ENCODE assay signal across 23 cellular contexts in genomic region chr2:61770746-61771145, GRCh38.
DNase-seq lines count a peak whose midpoint lies in the region; ATAC-seq, FAIRE-seq and TF ChIP-seq lines count a peak whose summit lies in the region.
"Had no signal": no experiment of that assay in that cellular context is flagged by ENCODE, and none has a peak within 500 bp of the region (broad histone marks: within the 10 kb centered on the region; RNA-seq: fewer than 3 reads in every experiment).

No MANE protein-coding gene starts in this region.

- H3K27me3 ChIP-seq in HCT116 (ENCODE audit: insufficient read depth, low read length), result no peaks in the 10 kb centered on the region
- no peaks in the 10 kb centered on the region for H3K27me3 ChIP-seq in astrocyte (ENCODE audit: insufficient read depth, low read length)
- H3K27me3 ChIP-seq: pancreas, transverse colon had no signal

- H3K36me3 ChIP-seq in HCT116 (ENCODE audit: control insufficient read depth in 1 of 2, insufficient read depth in 2 of 2, low read length in 2 of 2) (no peaks in the 10 kb centered on the region), astrocyte (ENCODE audit: insufficient read depth, low read length) (no peaks in the 10 kb centered on the region), OCI-LY7 (ENCODE audit: insufficient read depth, low read length) (no peaks in the 10 kb centered on the region)
- H3K36me3 ChIP-seq: pancreas, transverse colon had no signal

- intact Hi-C loops in HCT116 (cut with micrococcal nuclease), result no loop called here
- intact Hi-C loops in OCI-LY7 (cut with micrococcal nuclease; ENCODE audit: unreplicated experiment), result no loop called here

- no peaks in the 10 kb centered on the region for H3K9me3 Mint-ChIP-seq in astrocyte (ENCODE audit: unreplicated experiment)
- H3K9me3 Mint-ChIP-seq: T-helper 2 cell treated with Interferon-gamma antibody and Interleukin-4, amounts not matched to agents 5 μg/mL and 100 μg/mL, for 36 hours had no signal

- RAD21 ChIA-PET in HCT116 (lab: Charles Lee; ENCODE audit: low non-redundant PET in 1 of 2, low total read pairs in 2 of 2, uncharacterized antibody in 2 of 2, unreplicated experiment in 2 of 2), result no interaction called here

- H3K79me2 ChIP-seq in HCT116 (ENCODE audit: insufficient read depth, low read length) (no peaks in the 10 kb centered on the region), astrocyte (ENCODE audit: insufficient read depth, low read length) (no peaks in the 10 kb centered on the region), OCI-LY7 (ENCODE audit: insufficient read depth, low read depth, low read length) (no peaks in the 10 kb centered on the region)

- H3K9ac ChIP-seq in HCT116 (ENCODE audit: low read length) (peak overlapping the region; percentile 57), astrocyte (ENCODE audit: low read length) (no peak overlapping the region)

- H3K4me2 ChIP-seq in HCT116 (ENCODE audit: low read length), result peak overlapping the region; percentile 71
- no peak overlapping the region for H3K4me2 ChIP-seq in astrocyte (ENCODE audit: low read length)
- no peak overlapping the region for H3K4me2 ChIP-seq in OCI-LY7 (ENCODE audit: low read length)

- H3K4me1 ChIP-seq in HCT116 (ENCODE audit: control insufficient read depth in 1 of 2, insufficient read depth in 2 of 2, low read length in 2 of 2), result peaks cover 6 to 23% of the 10 kb centered on the region in 2 experiments
- H3K4me1 ChIP-seq in astrocyte (ENCODE audit: insufficient read depth, low read length), result no peaks in the 10 kb centered on the region
- peaks cover 17% of the 10 kb centered on the region for H3K4me1 ChIP-seq in OCI-LY7 (ENCODE audit: insufficient read depth, low read length, poor library complexity, severe bottlenecking)
- H3K4me1 ChIP-seq: pancreas, transverse colon had no signal

- peak; percentile 40 for DNase-seq in HCT116 (ENCODE audit: low read depth, low spot score)
- DNase-seq in astrocyte (ENCODE audit: low read depth), result peak; percentile 34
- DNase-seq in iris pigment epithelial cell (ENCODE audit: low read depth), result peak; percentile 50
- DNase-seq in urothelium cell line (ENCODE audit: low spot score), result peak; percentile 44
- DNase-seq in foreskin melanocyte, result no peak
- no peak for DNase-seq in OCI-LY7 (ENCODE audit: low spot score)
- DNase-seq in NOMO-1 (lab: John Stamatoyannopoulos, UW; ENCODE audit: unreplicated experiment in 2 of 2), result no peak
- DNase-seq: activated CD4-positive, alpha-beta T cell treated with anti-CD3 and anti-CD28 coated beads for 1 hour; activated CD8-positive, alpha-beta memory T cell treated with anti-CD3 and anti-CD28 coated beads, Interleukin-2, amount 50 U/mL, for 4 hours; activated gamma-delta T cell treated with Interleukin-2 at 50 U/mL for 16 hours; anterior cingulate cortex; CD4-positive, alpha-beta T cell; cortex of kidney; hippocampal formation; KG1; left cardiac atrium; NK-92 treated with Interleukin-12 subunit alpha and Interleukin-12 subunit beta, amount 100 ng/mL, for 24 hours; pancreas; SIG-M5; transverse colon had no signal

- H3K27ac ChIP-seq in HCT116 (ENCODE audit: low read depth, low read length) (peak overlapping the region; percentile 33; the same call in 1 of the 2 replicates), astrocyte (ENCODE audit: low read depth, low read length) (no peak overlapping the region), OCI-LY7 (ENCODE audit: low read depth, low read length, poor library complexity, severe bottlenecking) (no peak overlapping the region)
- H3K27ac ChIP-seq: HL-60, pancreas, transverse colon had no signal

- FAIRE-seq in astrocyte (lab: Jason Lieb, UNC) (no peak), urothelium cell line (lab: Jason Lieb, UNC) (no peak)
- FAIRE-seq: GM12878, pancreas had no signal

- H3K4me3 ChIP-seq in HCT116 (replicated peaks in 1 of 2; ENCODE audit: low read depth in 1 of 2, low read length in 2 of 2) (peak overlapping the region in 1 of 2 experiments; percentile 40; a peak in 2 of 4 replicates), astrocyte (ENCODE audit: insufficient read depth, low read depth, low read length) (no peak overlapping the region), OCI-LY7 (ENCODE audit: low read depth, low read length, poor library complexity, severe bottlenecking) (no peak overlapping the region)
- H3K4me3 ChIP-seq: GM12878, pancreas, transverse colon had no signal

- no peaks in the 10 kb centered on the region for H3K9me3 ChIP-seq in HCT116 (ENCODE audit: control insufficient read depth in 1 of 2, insufficient read depth in 1 of 2, low read depth in 1 of 2, low read length in 2 of 2)
- no peaks in the 10 kb centered on the region for H3K9me3 ChIP-seq in astrocyte (ENCODE audit: insufficient read depth, low read depth, low read length)
- no peaks in the 10 kb centered on the region for H3K9me3 ChIP-seq in OCI-LY7 (ENCODE audit: low read length)
- H3K9me3 ChIP-seq: pancreas, transverse colon had no signal

- TF ChIP-seq CTCF in HCT116 (IDR thresholded peaks at IDR 0.05 in 2 of 3, conservative IDR thresholded peaks at IDR 0.05 in 1 of 3; ENCODE audit: borderline replicate concordance in 1 of 3, insufficient read depth in 1 of 3, low read depth in 2 of 3, low read length in 2 of 3), result no peak
- no peak for TF ChIP-seq CTCF in astrocyte (IDR thresholded peaks at IDR 0.05; ENCODE audit: insufficient read depth, low read depth, low read length)
- TF ChIP-seq CTCF in OCI-LY7 (conservative IDR thresholded peaks at IDR 0.05; ENCODE audit: low read length), result no peak

- H3K27me3 Mint-ChIP-seq in astrocyte (ENCODE audit: low read depth, unreplicated experiment), result peaks cover 2% of the 10 kb centered on the region

- CTCF ChIA-PET in HCT116 (lab: Charles Lee) (no interaction called here), OCI-LY7 (lab: Charles Lee; ENCODE audit: unreplicated experiment) (no interaction called here)

- no peak for TF ChIP-seq POLR2A in HCT116 (IDR thresholded peaks at IDR 0.05; ENCODE audit: borderline replicate concordance, extremely low read depth, insufficient read depth, insufficient read length)

- no peaks in the 10 kb centered on the region for H3K4me1 Mint-ChIP-seq in astrocyte (ENCODE audit: low read depth, unreplicated experiment)

- POLR2A ChIA-PET in HCT116 (lab: Charles Lee), result no interaction called here
- POLR2A ChIA-PET in OCI-LY7 (lab: Charles Lee), result no interaction called here

- H4K20me1 ChIP-seq in HCT116 (ENCODE audit: insufficient read depth), result no peaks in the 10 kb centered on the region
- H4K20me1 ChIP-seq in astrocyte (ENCODE audit: insufficient read depth, low read length), result no peaks in the 10 kb centered on the region
- no peaks in the 10 kb centered on the region for H4K20me1 ChIP-seq in OCI-LY7 (ENCODE audit: insufficient read depth, low read length)

- no peaks in the 10 kb centered on the region for H3K36me3 Mint-ChIP-seq in astrocyte (ENCODE audit: low read depth, unreplicated experiment)

- no peak for TF ChIP-seq RAD21 in HCT116 (IDR thresholded peaks at IDR 0.05; ENCODE audit: low read depth)

- H3K9me2 ChIP-seq in HCT116 (ENCODE audit: insufficient read depth) (no peaks in the 10 kb centered on the region), OCI-LY7 (ENCODE audit: insufficient read depth, low read length) (no peaks in the 10 kb centered on the region)

- H2AFZ ChIP-seq in HCT116 (ENCODE audit: low read depth, low read length, poor library complexity, severe bottlenecking) (peak overlapping the region; percentile 80), astrocyte (ENCODE audit: low read depth, low read length) (no peak overlapping the region), OCI-LY7 (ENCODE audit: low read length) (no peak overlapping the region)

- ATAC-seq in HCT116, result peak; percentile 88
- ATAC-seq: GM12878, left cardiac atrium, pancreas had no signal

- no peak overlapping the region for H3K4me3 Mint-ChIP-seq in astrocyte (ENCODE audit: unreplicated experiment)
- H3K4me3 Mint-ChIP-seq: CD4-positive, alpha-beta T cell; T-helper 2 cell treated with Interferon-gamma antibody and Interleukin-4, amounts not matched to agents 5 μg/mL and 100 μg/mL, for 36 hours had no signal

- peak overlapping the region; percentile 17 for H3K27ac Mint-ChIP-seq in astrocyte (ENCODE audit: unreplicated experiment)
- H3K27ac Mint-ChIP-seq: CD4-positive, alpha-beta T cell; T-helper 2 cell treated with Interferon-gamma antibody and Interleukin-4, amounts not matched to agents 5 μg/mL and 100 μg/mL, for 36 hours had no signal

- BruUV-seq in HCT116 (replicated peaks; lab: Mats Ljungman, UMichigan) (no TSS peak), OCI-LY7 (replicated peaks; lab: Mats Ljungman, UMichigan) (no TSS peak)

TF ChIP-seq in HCT116, 20 proteins besides CTCF, POLR2A, EP300 and RAD21:
- peak; percentile 60; the same call in 1 of the 2 replicates for TF ChIP-seq SP1 (IDR thresholded peaks at IDR 0.05; ENCODE audit: low read depth)
- 0 out of 2 replicates have a peak, but pooled peaks have one; percentile 7 for TF ChIP-seq FOSL1 (IDR thresholded peaks at IDR 0.05; ENCODE audit: low read depth)
- no peak for TF ChIP-seq EGR1 (IDR thresholded peaks at IDR 0.05; ENCODE audit: low read depth)
- TF ChIP-seq POLR2AphosphoS5 (IDR thresholded peaks at IDR 0.05; ENCODE audit: low read depth, low read length), result no peak
- peak; percentile 35; the same call in 1 of the 2 replicates for TF ChIP-seq JUND (IDR thresholded peaks at IDR 0.05)

Comparison
In these comparisons a context has a peak if more than half of its experiments do, and no peak if none do; other contexts are left out.
1. DNase-seq: peak in HCT116 (single experiment), astrocyte (single experiment), iris pigment epithelial cell (single experiment) and urothelium cell line (single experiment); none in foreskin melanocyte (single experiment), OCI-LY7 (single experiment) and NOMO-1 (0 of 2).